In the genomic region with DNA sequence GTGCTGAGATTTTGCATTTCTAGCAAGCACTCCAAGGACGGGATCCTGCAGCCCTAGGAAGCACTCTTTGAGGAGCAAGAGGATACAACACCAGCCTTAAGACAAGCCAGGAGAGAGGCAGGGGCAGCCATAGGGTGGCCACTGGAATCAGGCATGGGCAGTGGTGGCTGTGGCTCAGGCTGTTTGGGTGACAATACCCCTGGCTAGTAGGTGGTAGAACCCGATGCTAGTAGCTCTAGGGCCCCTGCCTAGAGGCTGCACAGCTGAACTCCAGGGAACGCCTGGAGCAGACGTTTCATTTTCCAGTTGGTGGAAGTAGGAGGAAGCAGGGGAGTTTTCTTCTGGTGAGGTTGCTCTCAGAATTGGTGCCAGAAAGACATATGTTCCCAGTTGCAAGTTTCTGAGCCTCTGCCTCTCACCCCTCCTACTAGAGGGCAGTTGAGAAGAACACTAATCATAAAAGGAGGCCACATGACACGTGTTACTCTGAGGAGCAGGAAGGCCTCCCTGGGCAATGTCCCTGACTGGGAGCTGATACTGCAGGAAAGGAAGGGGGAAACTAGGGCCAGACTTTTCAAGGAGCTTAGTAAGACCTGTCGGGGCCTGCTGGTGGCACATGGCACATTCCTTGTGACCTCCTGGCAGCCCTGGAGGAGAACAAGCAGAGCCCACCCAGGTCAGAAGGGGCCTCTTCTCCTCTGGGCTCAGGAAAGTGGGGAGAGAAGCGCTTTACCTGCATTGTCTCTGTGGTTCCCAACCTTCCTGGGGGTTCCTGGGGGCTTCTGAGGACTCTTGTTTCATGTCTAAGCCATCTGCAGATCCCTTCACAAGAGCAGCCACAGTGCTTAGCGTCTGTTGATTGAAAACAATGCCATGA, we compare ENCODE assay signal across 13 cellular contexts. TPM values are rescaled to one million over a fixed set of nuclear protein-coding genes. Genes with fewer than 3 reads are reported as not detected.
DNase-seq lines count a peak whose midpoint lies in the region; ATAC-seq, FAIRE-seq and TF ChIP-seq lines count a peak whose summit lies in the region.
"Had no signal": no experiment of that assay in that cellular context is flagged by ENCODE, and none has a peak within 500 bp of the region (broad histone marks: within the 10 kb centered on the region; RNA-seq: fewer than 3 reads in every experiment).

No MANE protein-coding gene starts in this region.

- in situ Hi-C loops in Panc1 (cut with HindIII; ENCODE audit: low pct_unique_long_range_greater_than_20kb, low sequenced_read_pairs): no loop called here

- H3K4me3 ChIP-seq in Panc1 (ENCODE audit: low read depth in 2 of 2, low read length in 2 of 2) (no peak overlapping the region), fibroblast of villous mesenchyme (ENCODE audit: low read depth, low read length) (no peak overlapping the region), small intestine (ENCODE audit: low read depth in 1 of 2, low read length in 2 of 2) (no peak overlapping the region), OCI-LY7 (ENCODE audit: low read depth, low read length, poor library complexity, severe bottlenecking) (no peak overlapping the region)
- H3K4me3 ChIP-seq: psoas muscle, spleen had no signal

- no peaks in the 10 kb centered on the region for H4K20me1 ChIP-seq in OCI-LY7 (ENCODE audit: insufficient read depth, low read length)

- no peaks in the 10 kb centered on the region for H3K36me3 ChIP-seq in Panc1 (ENCODE audit: control insufficient read depth, insufficient read depth, low read length)
- no peaks in the 10 kb centered on the region for H3K36me3 ChIP-seq in small intestine (ENCODE audit: control insufficient read depth in 2 of 2, insufficient read depth in 2 of 2, low read length in 2 of 2)
- H3K36me3 ChIP-seq in OCI-LY7 (ENCODE audit: insufficient read depth, low read length): no peaks in the 10 kb centered on the region
- H3K36me3 ChIP-seq: spleen had no signal

- no peak overlapping the region for H2AFZ ChIP-seq in OCI-LY7 (ENCODE audit: low read length)

- peaks cover 3% of the 10 kb centered on the region; the same call in 1 of the 2 replicates for H3K27me3 ChIP-seq in Panc1 (ENCODE audit: control insufficient read depth, insufficient read depth, low read length)
- H3K27me3 ChIP-seq in small intestine (ENCODE audit: control insufficient read depth in 2 of 2, insufficient read depth in 2 of 2, low read length in 2 of 2): peaks cover 0 to 3% of the 10 kb centered on the region in 2 donors

- no peak for FAIRE-seq in small intestine (lab: Jason Lieb, UNC)

- H3K4me1 ChIP-seq in Panc1 (ENCODE audit: control insufficient read depth, insufficient read depth, low read length): no peaks in the 10 kb centered on the region
- H3K4me1 ChIP-seq in small intestine (ENCODE audit: control insufficient read depth in 2 of 2, insufficient read depth in 1 of 2, low read depth in 1 of 2, low read length in 1 of 2): no peaks in the 10 kb centered on the region
- no peaks in the 10 kb centered on the region for H3K4me1 ChIP-seq in OCI-LY7 (ENCODE audit: insufficient read depth, low read length, poor library complexity, severe bottlenecking)

- no peak overlapping the region for H3K4me2 ChIP-seq in OCI-LY7 (ENCODE audit: low read length)
- H3K4me2 ChIP-seq: KMS-11 had no signal

- CTCF ChIA-PET in Panc1 (lab: Charles Lee) (interaction anchor here (0.7 kb wide), 1 partner anchor 198 kb away, joined by 3 read pairs; no protein-coding TSS in a partner anchor), RWPE1 (lab: Yijun Ruan, JAX) (interaction anchor here (0.6 to 1.3 kb wide), 7 partner anchors 9 to 249 kb away, joined by 3 to 6 read pairs (median 3); no protein-coding TSS in a partner anchor), OCI-LY7 (lab: Charles Lee; ENCODE audit: unreplicated experiment) (interaction anchor here (1.3 kb wide), 1 partner anchor 226 kb away, joined by 3 read pairs; no protein-coding TSS in a partner anchor)

- intact Hi-C loops in Panc1 (cut with micrococcal nuclease; ENCODE audit: unreplicated experiment) (loop anchor here (1.0 to 5.0 kb wide), 2 partner anchors 200 to 227 kb away; no protein-coding TSS in a partner anchor), OCI-LY7 (cut with micrococcal nuclease; ENCODE audit: unreplicated experiment) (loop anchor here (2.0 kb wide), 1 partner anchor 227 kb away; no protein-coding TSS in a partner anchor)

- no peaks in the 10 kb centered on the region for H3K79me2 ChIP-seq in OCI-LY7 (ENCODE audit: insufficient read depth, low read depth, low read length)

- BruUV-seq in Panc1 (replicated peaks; lab: Mats Ljungman, UMichigan): no TSS peak
- BruUV-seq in OCI-LY7 (replicated peaks; lab: Mats Ljungman, UMichigan): no TSS peak

- H3K9me3 ChIP-seq in Panc1 (ENCODE audit: control insufficient read depth, insufficient read depth, low read depth, low read length): no peaks in the 10 kb centered on the region
- H3K9me3 ChIP-seq in small intestine (ENCODE audit: control insufficient read depth, low read depth): no peaks in the 10 kb centered on the region
- H3K9me3 ChIP-seq in OCI-LY7 (ENCODE audit: low read length): no peaks in the 10 kb centered on the region
- H3K9me3 ChIP-seq: psoas muscle, spleen had no signal

- H3K27ac ChIP-seq in Panc1 (ENCODE audit: low read length) (peak overlapping the region; percentile 30; the same call in 1 of the 2 replicates), small intestine (ENCODE audit: low read depth in 1 of 2, low read length in 1 of 2) (peak overlapping the region in 1 of 2 donors; percentile 53), RWPE1 (no peak overlapping the region), OCI-LY7 (ENCODE audit: low read depth, low read length, poor library complexity, severe bottlenecking) (no peak overlapping the region)
- H3K27ac ChIP-seq: KMS-11, psoas muscle, spleen had no signal

- H3K9me2 ChIP-seq in OCI-LY7 (ENCODE audit: insufficient read depth, low read length): no peaks in the 10 kb centered on the region

- POLR2A ChIA-PET in Panc1 (lab: Charles Lee): no interaction called here
- POLR2A ChIA-PET in RWPE1 (lab: Yijun Ruan, JAX; ENCODE audit: low non-redundant PET): no interaction called here
- POLR2A ChIA-PET in OCI-LY7 (lab: Charles Lee): no interaction called here

- TF ChIP-seq CTCF in Panc1 (IDR thresholded peaks at IDR 0.05) (no peak), fibroblast of villous mesenchyme (IDR thresholded peaks at IDR 0.05; ENCODE audit: insufficient read depth, low read depth, low read length) (no peak), RWPE1 (conservative IDR thresholded peaks at IDR 0.05; ENCODE audit: low read depth) (no peak), OCI-LY7 (conservative IDR thresholded peaks at IDR 0.05; ENCODE audit: low read length) (no peak)

- WGBS in small intestine, 3 donors: 28 to 47% (median 36%) methylated on average over 8 of the region's 8 CpGs

- DNase-seq in GM03348 (ENCODE audit: low spot score) (peak; percentile 18), Panc1 (ENCODE audit: low read depth, low spot score) (no peak), fibroblast of villous mesenchyme (ENCODE audit: low read depth) (peak; percentile 10), small intestine (peak; percentile 56), RWPE1 (ENCODE audit: low spot score) (no peak), dermis blood vessel endothelial cell (no peak), OCI-LY7 (ENCODE audit: low spot score) (no peak)
- DNase-seq: SIG-M5, spleen had no signal

- no peak for ATAC-seq in Panc1
- ATAC-seq: natural killer cell treated with Interleukin-12 subunit alpha and Interleukin-12 subunit beta and Interleukin-15 and Interleukin-18, amount 100 ng/mL, for 72 hours had no signal

RNA-seq across cellular contexts. Expression of gene DRD2, which starts 56.6 kb away (rescaled TPM):
- total RNA-seq in Panc1 (2021; ENCODE audit: unreplicated experiment): 5.3 TPM
- 11.5 TPM for polyA plus RNA-seq in Panc1 (2012; ENCODE audit: insufficient read length)
- not detected in 2 replicates for total RNA-seq in fibroblast of villous mesenchyme
- under 1 TPM in 1 of 3 donors, not detected in 2; 0.28 TPM for polyA plus RNA-seq in small intestine
- not detected in 2 replicates for total RNA-seq in dermis blood vessel endothelial cell
- not detected in 2 replicates for total RNA-seq in OCI-LY7 (2014; rRNA removed; shearing (Covaris generic))
- total RNA-seq in OCI-LY7 (2022): not detected in 2 replicates
- total RNA-seq: CD4-positive, alpha-beta memory T cell; natural killer cell treated with Interleukin-12 subunit alpha and Interleukin-12 subunit beta and Interleukin-15 and Interleukin-18, amount 100 ng/mL, for 72 hours; spleen had no signal
- polyA plus RNA-seq: CD4-positive, alpha-beta memory T cell; spleen had no signal

Comparison
In these comparisons a context has a peak if more than half of its experiments do, and no peak if none do; other contexts are left out.
1. DNase-seq: peak in GM03348 (single experiment), fibroblast of villous mesenchyme (single experiment) and small intestine (single experiment); none in Panc1 (single experiment), RWPE1 (single experiment), dermis blood vessel endothelial cell (single experiment) and OCI-LY7 (single experiment).